ENCODE assay signal across 1 cellular context in the genomic region with DNA sequence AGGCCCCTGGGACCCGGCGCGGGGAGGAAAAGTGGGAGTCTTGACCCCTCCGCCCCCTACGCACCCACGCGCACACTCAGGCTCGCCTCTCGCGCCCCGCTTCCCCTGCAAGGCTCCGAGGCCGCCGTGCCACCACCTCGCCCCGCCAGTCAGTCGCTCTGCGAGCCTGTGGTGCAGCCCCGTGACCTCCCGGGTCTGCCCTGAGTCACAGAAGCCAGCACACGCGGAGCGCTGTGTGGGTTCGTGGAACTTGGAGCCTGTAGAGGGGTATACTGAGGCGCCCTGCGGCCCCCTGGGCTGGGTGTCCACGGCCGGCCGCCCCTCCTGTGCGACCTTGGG.
TF ChIP-seq lines count a peak whose summit lies in the region.

No MANE protein-coding gene starts in this region.

TF ChIP-seq in H1, 55 proteins besides CTCF, POLR2A, EP300 and RAD21:
- no peak for TF ChIP-seq ASH2L (IDR thresholded peaks at IDR 0.05; ENCODE audit: low read length)
- TF ChIP-seq SIRT6 (IDR thresholded peaks at IDR 0.05; ENCODE audit: low read length), result no peak
- TF ChIP-seq RNF2 (IDR thresholded peaks at IDR 0.05; ENCODE audit: borderline replicate concordance, low read depth, low read length, missing control alignments, poor library complexity, severe bottlenecking), result no peak
